8 cellular contexts compared by ENCODE assay signal in the genomic region with DNA sequence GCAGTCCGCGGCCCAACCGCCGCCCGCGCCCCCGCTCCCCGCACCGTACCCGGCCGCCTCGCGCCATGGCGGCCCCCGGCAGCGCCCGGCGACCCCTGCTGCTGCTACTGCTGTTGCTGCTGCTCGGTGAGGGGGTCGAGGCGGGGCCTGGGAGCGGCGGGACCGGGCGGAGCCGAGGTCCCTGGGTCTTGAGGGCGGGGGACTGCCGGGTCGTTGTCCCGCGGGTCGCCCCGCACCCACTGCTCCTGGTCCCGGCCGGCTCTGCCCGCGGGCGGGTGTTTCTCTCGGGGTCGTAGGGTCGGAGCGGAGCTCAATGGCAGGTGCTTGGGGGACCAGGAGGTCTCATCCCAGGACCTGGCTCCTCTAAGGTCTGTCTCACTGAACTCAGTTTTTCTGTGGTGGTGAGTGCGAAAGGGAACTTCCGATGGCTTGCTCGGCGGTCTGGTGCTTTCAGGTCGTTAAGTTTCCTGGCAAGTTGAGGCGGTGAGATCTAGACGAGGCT. TPM values are rescaled to one million over a fixed set of nuclear protein-coding genes. Genes with fewer than 3 reads are reported as not detected.
DNase-seq lines count a peak whose midpoint lies in the region; ATAC-seq and TF ChIP-seq lines count a peak whose summit lies in the region.

No MANE protein-coding gene starts in this region.

- peaks cover 6% of the 10 kb centered on the region for H3K9me3 Mint-ChIP-seq in HFFc6

- H2AFZ ChIP-seq in PC-3 (ENCODE audit: low read length), result peak overlapping the region; percentile 78

- H3K27ac ChIP-seq in PC-3 (ENCODE audit: low read length) (peak overlapping the region; percentile 26; the same call in 1 of the 2 replicates), iPS-18a (ENCODE audit: low read length) (no peak overlapping the region)

- H3K9ac ChIP-seq in PC-3 (ENCODE audit: low read length) (peak overlapping the region; percentile 89), iPS-18a (ENCODE audit: low read length) (peak overlapping the region; percentile 90)

- H3K9me2 ChIP-seq in PC-3 (replicated peaks; ENCODE audit: low read length), result no peaks in the 10 kb centered on the region

- POLR2A ChIA-PET in PC-3 (lab: Charles Lee; ENCODE audit: unreplicated experiment), result no interaction called here

- intact Hi-C loops in PC-3 (cut with micrococcal nuclease), result no loop called here

- ATAC-seq in GM18502 (IDR thresholded peaks at IDR 0.05; ENCODE audit: poor library complexity, unreplicated experiment) (peak; percentile 31), PC-3 (peak; percentile 25)

- no peaks in the 10 kb centered on the region for H3K9me3 ChIP-seq in PC-3 (ENCODE audit: low read length)
- H3K9me3 ChIP-seq in iPS-18a (ENCODE audit: control insufficient read depth, low read depth, low read length), result no peaks in the 10 kb centered on the region

- H3K4me3 Mint-ChIP-seq in HFFc6, result peak overlapping the region; percentile 99

- BruUV-seq in PC-3 (replicated peaks; lab: Mats Ljungman, UMichigan), result no TSS peak

- CTCF ChIA-PET in PC-3 (lab: Charles Lee), result no interaction called here

- peaks cover 9% of the 10 kb centered on the region; the same call in 1 of the 2 replicates for H3K4me1 ChIP-seq in PC-3 (ENCODE audit: insufficient read depth, low read length)
- peaks cover 5% of the 10 kb centered on the region for H3K4me1 ChIP-seq in iPS-18a (ENCODE audit: control insufficient read depth, low read depth, low read length)

- TF ChIP-seq CTCF in HFFc6 (IDR thresholded peaks at IDR 0.05), result no peak
- no peak for TF ChIP-seq CTCF in PC-3 (conservative IDR thresholded peaks at IDR 0.05; ENCODE audit: low read depth, low read length)

- peaks cover 20% of the 10 kb centered on the region for H3K4me1 Mint-ChIP-seq in HFFc6 (ENCODE audit: low read depth)

- DNase-seq in HFFc6, result peak; percentile 15
- no peak for DNase-seq in PC-3
- DNase-seq in activated naive CD4-positive, alpha-beta T cell treated with anti-CD3 and anti-CD28 coated beads, Interleukin-2, amount 50 U/mL, for 16 hours, result peak; percentile 39
- peak; percentile 33 to 53 for DNase-seq in stimulated activated CD4-positive, alpha-beta T cell treated with anti-CD3 and anti-CD28 coated beads, Interleukin-2, amount 100 ng/mL, for 24 hours
- DNase-seq in HPDE6-E6E7 (ENCODE audit: extremely low spot score), result no peak
- DNase-seq in NCI-H187 treated with DMSO at 0.1 percent for 48 hours (lab: John Stamatoyannopoulos, UW), result no peak

- H3K36me3 Mint-ChIP-seq in HFFc6 (ENCODE audit: low read depth), result peaks cover 11% of the 10 kb centered on the region

- H3K36me3 ChIP-seq in PC-3 (ENCODE audit: low read depth, low read length) (no peaks in the 10 kb centered on the region), iPS-18a (ENCODE audit: control insufficient read depth, low read depth, low read length) (no peaks in the 10 kb centered on the region)

- peak overlapping the region; percentile 97 for H3K4me2 ChIP-seq in PC-3 (ENCODE audit: low read length)

- peak overlapping the region; percentile 90 for H3K27ac Mint-ChIP-seq in HFFc6

- H3K27me3 ChIP-seq in PC-3 (ENCODE audit: low read length), result no peaks in the 10 kb centered on the region
- H3K27me3 ChIP-seq in iPS-18a (ENCODE audit: control insufficient read depth, insufficient read depth, low read length), result peaks cover under 1% of the 10 kb centered on the region

- no peaks in the 10 kb centered on the region for H3F3A ChIP-seq in PC-3 (ENCODE audit: low read length, unreplicated experiment)

- H4K20me1 ChIP-seq in PC-3 (ENCODE audit: low read length), result peaks cover 7% of the 10 kb centered on the region; the same call in 1 of the 2 replicates

- H3K27me3 Mint-ChIP-seq in HFFc6 (ENCODE audit: insufficient read depth), result peaks cover 16% of the 10 kb centered on the region

- peaks cover 48% of the 10 kb centered on the region for H3K79me2 ChIP-seq in PC-3 (ENCODE audit: low read length)

- H3K4me3 ChIP-seq in PC-3 (ENCODE audit: low read length), result peak overlapping the region; percentile 95
- H3K4me3 ChIP-seq in iPS-18a (ENCODE audit: low read length), result peak overlapping the region; percentile 94

RNA-seq across cellular contexts. Expression of a gene that starts 0.4 kb away (rescaled TPM):
- total RNA-seq in HFFc6 (2021; fragmentation: NEBNext Ultra II Directional; extraction: Animal tissue kit (Norgen Biotek cat#: 25700)), result 100 to 1,000 TPM; 215 to 255 (median 247) TPM
- 110 and 111 TPM in 2 replicates for total RNA-seq in PC-3 (2014; rRNA removed)

Comparison
In these comparisons a context has a peak if more than half of its experiments do, and no peak if none do; other contexts are left out.
1. DNase-seq: peak in HFFc6 (single experiment), activated naive CD4-positive, alpha-beta T cell treated with anti-CD3 and anti-CD28 coated beads, Interleukin-2, amount 50 U/mL, for 16 hours (single experiment) and stimulated activated CD4-positive, alpha-beta T cell treated with anti-CD3 and anti-CD28 coated beads, Interleukin-2, amount 100 ng/mL, for 24 hours (2 of 2); none in PC-3 (single experiment), HPDE6-E6E7 (single experiment) and NCI-H187 treated with DMSO at 0.1 percent for 48 hours (single experiment).